26 cellular contexts compared by ENCODE assay signal in the genomic region with DNA sequence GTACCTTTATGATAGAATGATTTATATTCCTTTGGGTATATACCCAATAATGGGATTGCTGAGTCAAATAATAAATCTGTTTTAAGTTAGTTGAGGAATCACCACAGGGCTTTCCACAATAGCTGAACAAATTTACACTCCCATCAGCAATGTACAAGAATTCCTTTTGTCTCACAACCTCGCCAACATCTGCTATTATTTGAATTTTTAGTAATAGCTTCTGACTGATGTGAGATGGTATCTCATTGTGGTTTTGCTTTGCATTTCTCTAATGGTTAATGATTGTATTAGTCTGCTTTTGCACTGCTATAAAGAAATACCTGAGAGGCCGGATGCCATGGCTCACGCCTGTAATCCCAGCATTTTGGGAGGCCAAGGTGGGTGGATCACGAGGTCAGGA.
"Had no signal": no experiment of that assay in that cellular context is flagged by ENCODE, and none has a peak within 500 bp of the region (broad histone marks: within the 10 kb centered on the region; RNA-seq: fewer than 3 reads in every experiment).

No MANE protein-coding gene starts in this region.

- H3K27me3 ChIP-seq: esophagus muscularis mucosa, gastroesophageal sphincter, neural progenitor cell, ovary, right atrium auricular region, sigmoid colon, transverse colon had no signal

- H3K4me1 ChIP-seq: esophagus muscularis mucosa, gastroesophageal sphincter, left ventricle myocardium inferior, lower lobe of right lung, neural progenitor cell, right atrium auricular region, sigmoid colon, transverse colon had no signal

- H3K4me1 Mint-ChIP-seq: immature natural killer cell; memory B cell; mesothelial cell of epicardium; natural killer cell; neural progenitor cell; stimulated activated naive CD8-positive, alpha-beta T cell treated with anti-CD3 and anti-CD28 coated beads, Interleukin-15, amount 100 ng/mL, for 72 hours had no signal

- H3K9me3 ChIP-seq: ovary, sigmoid colon had no signal

- H3K36me3 ChIP-seq: esophagus muscularis mucosa, gastroesophageal sphincter, left ventricle myocardium inferior, lower lobe of right lung, neural progenitor cell, ovary, right atrium auricular region, sigmoid colon, thoracic aorta, transverse colon had no signal

- H3K9ac ChIP-seq: neural progenitor cell had no signal

- H3K4me3 Mint-ChIP-seq: dendritic cell treated with granulocyte-macrophage colony-stimulating factor and Interleukin-4, amounts not matched to agents 40 ng/mL and 50 ng/mL, for 4 days; effector memory CD8-positive, alpha-beta T cell; immature natural killer cell; memory B cell; mesothelial cell of epicardium; natural killer cell; neural progenitor cell; stimulated activated naive B cell treated with anti-CD40 and anti-IgM and Interleukin-4, amounts not matched to agents 10 μg/mL and 1 μg/mL and 100 μg/mL, for 72 hours; stimulated activated naive CD8-positive, alpha-beta T cell treated with anti-CD3 and anti-CD28 coated beads, Interleukin-15, amount 100 ng/mL, for 72 hours had no signal

- H3K36me3 Mint-ChIP-seq: immature natural killer cell, memory B cell, natural killer cell, neural progenitor cell had no signal

- H3K27ac Mint-ChIP-seq: dendritic cell treated with granulocyte-macrophage colony-stimulating factor and Interleukin-4, amounts not matched to agents 40 ng/mL and 50 ng/mL, for 4 days; effector memory CD8-positive, alpha-beta T cell; immature natural killer cell; memory B cell; mesothelial cell of epicardium; natural killer cell; neural progenitor cell; stimulated activated naive B cell treated with anti-CD40 and anti-IgM and Interleukin-4, amounts not matched to agents 10 μg/mL and 1 μg/mL and 100 μg/mL, for 72 hours; stimulated activated naive CD8-positive, alpha-beta T cell treated with anti-CD3 and anti-CD28 coated beads, Interleukin-15, amount 100 ng/mL, for 72 hours had no signal

- H3K27ac ChIP-seq: epithelial cell of prostate, esophagus muscularis mucosa, gastroesophageal sphincter, left ventricle myocardium inferior, lower lobe of right lung, neural progenitor cell, ovary, right atrium auricular region, sigmoid colon, skin epidermis, thoracic aorta, transverse colon had no signal

- H3K27me3 Mint-ChIP-seq: dendritic cell treated with granulocyte-macrophage colony-stimulating factor and Interleukin-4, amounts not matched to agents 40 ng/mL and 50 ng/mL, for 4 days; effector memory CD8-positive, alpha-beta T cell; memory B cell; stimulated activated naive B cell treated with anti-CD40 and anti-IgM and Interleukin-4, amounts not matched to agents 10 μg/mL and 1 μg/mL and 100 μg/mL, for 72 hours; stimulated activated naive CD8-positive, alpha-beta T cell treated with anti-CD3 and anti-CD28 coated beads, Interleukin-15, amount 100 ng/mL, for 72 hours had no signal

- DNase-seq: effector memory CD8-positive, alpha-beta T cell; foreskin fibroblast; immature natural killer cell; left cardiac atrium; left ventricle myocardium inferior; lower lobe of right lung; natural killer cell; nucleus accumbens; ovary; sigmoid colon; stimulated activated CD4-positive, alpha-beta T cell treated with anti-CD3 and anti-CD28 coated beads, Interleukin-2, amount 100 ng/mL, for 24 hours; stimulated activated CD4-positive, alpha-beta T cell treated with anti-CD3 and anti-CD28 coated beads, Interleukin-4, amount 100 ng/mL, for 4 hours; stimulated activated naive B cell treated with anti-CD40 and anti-IgM and Interleukin-4, amounts not matched to agents 10 μg/mL and 1 μg/mL and 100 μg/mL, for 72 hours; stimulated activated naive CD8-positive, alpha-beta T cell treated with anti-CD3 and anti-CD28 coated beads, Interleukin-15, amount 100 ng/mL, for 72 hours; transverse colon had no signal

- H3K4me2 ChIP-seq: neural progenitor cell had no signal

- H3K4me3 ChIP-seq: esophagus muscularis mucosa, gastroesophageal sphincter, left ventricle myocardium inferior, lower lobe of right lung, neural progenitor cell, ovary, right atrium auricular region, sigmoid colon, skin epidermis, thoracic aorta, transverse colon had no signal

- H2AFZ ChIP-seq: neural progenitor cell had no signal

- FAIRE-seq: keratinocyte had no signal
